In the genomic region with DNA sequence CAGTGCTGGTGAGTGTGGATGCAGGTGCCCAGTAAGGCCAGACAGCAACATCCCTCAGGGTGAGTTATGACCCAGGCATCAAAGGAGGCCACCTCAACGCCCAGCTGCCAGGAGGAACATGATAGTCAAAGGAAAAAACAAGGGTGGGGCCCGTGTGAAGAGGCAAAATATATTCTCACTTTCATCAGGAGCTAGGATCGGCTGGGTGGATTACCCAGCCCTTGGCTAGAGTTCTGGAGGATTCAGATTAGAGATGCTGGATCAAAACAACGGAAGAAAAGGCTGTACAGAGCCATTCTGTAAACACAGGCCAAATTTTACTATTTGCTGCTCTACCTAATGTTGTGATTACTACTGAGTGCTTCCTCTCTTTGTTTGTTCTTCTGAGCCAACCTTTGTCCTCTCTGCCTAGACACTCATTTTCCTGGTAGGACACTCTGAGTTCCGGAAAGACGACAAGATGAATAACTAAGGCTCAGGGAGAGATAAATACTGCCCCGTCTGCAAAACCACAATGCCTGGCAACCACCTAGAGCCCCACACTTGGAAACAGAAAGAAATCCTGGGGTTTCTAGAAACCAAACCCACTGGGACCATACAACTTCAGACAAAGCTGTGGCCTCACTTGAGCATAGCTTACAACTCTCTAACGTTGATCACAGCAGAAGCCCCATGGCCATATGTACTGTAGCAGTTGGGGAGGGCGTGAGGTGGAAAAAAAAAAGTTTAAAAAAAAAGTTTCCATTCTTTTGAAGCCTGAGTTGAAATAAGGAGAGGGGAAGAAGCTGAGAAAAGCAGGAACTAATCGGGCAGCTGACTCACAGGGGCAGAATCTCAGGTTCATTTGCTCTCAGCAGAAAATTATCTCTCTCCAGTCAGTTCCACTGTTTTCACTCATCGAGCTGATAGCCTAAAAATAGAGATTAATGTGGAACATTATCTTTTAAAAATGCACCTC, we compare ENCODE assay signal across 8 cellular contexts. TPM values are rescaled to one million over a fixed set of nuclear protein-coding genes. Genes with fewer than 3 reads are reported as not detected.
DNase-seq lines count a peak whose midpoint lies in the region; ATAC-seq, FAIRE-seq and TF ChIP-seq lines count a peak whose summit lies in the region.

No MANE protein-coding gene starts in this region.

- H3K27me3 Mint-ChIP-seq in astrocyte (ENCODE audit: low read depth, unreplicated experiment), result no peaks in the 10 kb centered on the region
- no peaks in the 10 kb centered on the region for H3K27me3 Mint-ChIP-seq in memory B cell

- peaks cover 62 to 97% (median 95%) of the 10 kb centered on the region in 10 experiments for H3K4me1 ChIP-seq in BLaER1 treated with 17β-estradiol and CSF1 and Interleukin-3, amounts not matched to agents 10 nM and 100 nM
- peaks cover 37% of the 10 kb centered on the region for H3K4me1 ChIP-seq in astrocyte (ENCODE audit: insufficient read depth, low read length)

- no peak for TF ChIP-seq CTCF in astrocyte (IDR thresholded peaks at IDR 0.05; ENCODE audit: insufficient read depth, low read depth, low read length)

- peak overlapping the region; percentile 69 to 97 (median 88) for H3K4me2 ChIP-seq in BLaER1 treated with 17β-estradiol and CSF1 and Interleukin-3, amounts not matched to agents 10 nM and 100 nM
- peak overlapping the region; percentile 73 for H3K4me2 ChIP-seq in astrocyte (ENCODE audit: low read length)

- no peaks in the 10 kb centered on the region for H3K79me2 ChIP-seq in astrocyte (ENCODE audit: insufficient read depth, low read length)

- peak overlapping the region; percentile 43 for H2AFZ ChIP-seq in astrocyte (ENCODE audit: low read depth, low read length)

- H3K9me3 Mint-ChIP-seq in astrocyte (ENCODE audit: unreplicated experiment), result no peaks in the 10 kb centered on the region
- H3K9me3 Mint-ChIP-seq in memory B cell, result no peaks in the 10 kb centered on the region

- no peaks in the 10 kb centered on the region for H3K36me3 ChIP-seq in BLaER1 treated with 17β-estradiol and CSF1 and Interleukin-3, amounts not matched to agents 10 nM and 100 nM
- H3K36me3 ChIP-seq in astrocyte (ENCODE audit: insufficient read depth, low read length), result no peaks in the 10 kb centered on the region

- H3K4me3 Mint-ChIP-seq in astrocyte (ENCODE audit: unreplicated experiment), result peak overlapping the region; percentile 57
- no peak overlapping the region for H3K4me3 Mint-ChIP-seq in memory B cell

- H4K20me1 ChIP-seq in BLaER1 treated with 17β-estradiol and CSF1 and Interleukin-3, amounts not matched to agents 10 nM and 100 nM, result no peaks in the 10 kb centered on the region
- no peaks in the 10 kb centered on the region for H4K20me1 ChIP-seq in astrocyte (ENCODE audit: insufficient read depth, low read length)

- H3K27ac Mint-ChIP-seq in astrocyte (ENCODE audit: unreplicated experiment) (peak overlapping the region; percentile 96), memory B cell (peak overlapping the region; percentile 43)

- no peaks in the 10 kb centered on the region for H3K27me3 ChIP-seq in BLaER1 treated with 17β-estradiol and CSF1 and Interleukin-3, amounts not matched to agents 10 nM and 100 nM
- H3K27me3 ChIP-seq in astrocyte (ENCODE audit: insufficient read depth, low read length), result no peaks in the 10 kb centered on the region

- H3K4me3 ChIP-seq in BLaER1 treated with 17β-estradiol and CSF1 and Interleukin-3, amounts not matched to agents 10 nM and 100 nM, result peak overlapping the region in 8 of 10 experiments; percentile 1 to 42 (median 14); a peak in 10 of 20 replicates
- peak overlapping the region; percentile 11 for H3K4me3 ChIP-seq in astrocyte (ENCODE audit: insufficient read depth, low read depth, low read length)

- no peaks in the 10 kb centered on the region for H3K36me3 Mint-ChIP-seq in astrocyte (ENCODE audit: low read depth, unreplicated experiment)
- H3K36me3 Mint-ChIP-seq in memory B cell, result no peaks in the 10 kb centered on the region

- DNase-seq in NCI-H226 (peak; percentile 26), astrocyte (ENCODE audit: low read depth) (peak; percentile 77), memory B cell (ENCODE audit: low spot score in 2 of 2) (no peak), HTR-8/SVneo (ENCODE audit: insufficient read length, low spot score) (no peak)

- peak; percentile 39 for ATAC-seq in GM21423 (IDR thresholded peaks at IDR 0.05; ENCODE audit: unreplicated experiment)
- peak; percentile 22 for ATAC-seq in memory B cell (ENCODE audit: low read depth)
- ATAC-seq in GM19328 (IDR thresholded peaks at IDR 0.05; ENCODE audit: unreplicated experiment), result no peak
- no peak for ATAC-seq in GM21515 (IDR thresholded peaks at IDR 0.05; ENCODE audit: unreplicated experiment)

- H3K4me1 Mint-ChIP-seq in astrocyte (ENCODE audit: low read depth, unreplicated experiment) (peaks cover 42% of the 10 kb centered on the region), memory B cell (peaks cover 31% of the 10 kb centered on the region)

- H3K9ac ChIP-seq in BLaER1 treated with 17β-estradiol and CSF1 and Interleukin-3, amounts not matched to agents 10 nM and 100 nM, result peak overlapping the region; percentile 59 to 86 (median 78)
- peak overlapping the region; percentile 57 for H3K9ac ChIP-seq in astrocyte (ENCODE audit: low read length)

- peak; percentile 37 for FAIRE-seq in astrocyte (lab: Jason Lieb, UNC)
- FAIRE-seq in HTR-8/SVneo (lab: Jason Lieb, UNC), result no peak

- peak overlapping the region; percentile 65 to 99 (median 98) for H3K27ac ChIP-seq in BLaER1 treated with 17β-estradiol and CSF1 and Interleukin-3, amounts not matched to agents 10 nM and 100 nM
- peak overlapping the region; percentile 87 for H3K27ac ChIP-seq in astrocyte (ENCODE audit: low read depth, low read length)

- H3K9me3 ChIP-seq in BLaER1 treated with 17β-estradiol and CSF1 and Interleukin-3, amounts not matched to agents 10 nM and 100 nM (replicated peaks in 1 of 11), result no peaks in the 10 kb centered on the region
- H3K9me3 ChIP-seq in astrocyte (ENCODE audit: insufficient read depth, low read depth, low read length), result no peaks in the 10 kb centered on the region

RNA-seq across cellular contexts. Expression of gene PMAIP1, which starts 17.8 kb away (rescaled TPM):
- 91.0 and 98.1 TPM in 2 replicates for total RNA-seq in astrocyte

Comparison
In these comparisons a context has a peak if more than half of its experiments do, and no peak if none do; other contexts are left out.
1. ATAC-seq: peak in GM21423 (single experiment) and memory B cell (single experiment); none in GM19328 (single experiment) and GM21515 (single experiment).
2. DNase-seq: peak in NCI-H226 (single experiment) and astrocyte (single experiment); none in memory B cell (0 of 2) and HTR-8/SVneo (single experiment).